8 cellular contexts compared by ENCODE assay signal in the genomic region with DNA sequence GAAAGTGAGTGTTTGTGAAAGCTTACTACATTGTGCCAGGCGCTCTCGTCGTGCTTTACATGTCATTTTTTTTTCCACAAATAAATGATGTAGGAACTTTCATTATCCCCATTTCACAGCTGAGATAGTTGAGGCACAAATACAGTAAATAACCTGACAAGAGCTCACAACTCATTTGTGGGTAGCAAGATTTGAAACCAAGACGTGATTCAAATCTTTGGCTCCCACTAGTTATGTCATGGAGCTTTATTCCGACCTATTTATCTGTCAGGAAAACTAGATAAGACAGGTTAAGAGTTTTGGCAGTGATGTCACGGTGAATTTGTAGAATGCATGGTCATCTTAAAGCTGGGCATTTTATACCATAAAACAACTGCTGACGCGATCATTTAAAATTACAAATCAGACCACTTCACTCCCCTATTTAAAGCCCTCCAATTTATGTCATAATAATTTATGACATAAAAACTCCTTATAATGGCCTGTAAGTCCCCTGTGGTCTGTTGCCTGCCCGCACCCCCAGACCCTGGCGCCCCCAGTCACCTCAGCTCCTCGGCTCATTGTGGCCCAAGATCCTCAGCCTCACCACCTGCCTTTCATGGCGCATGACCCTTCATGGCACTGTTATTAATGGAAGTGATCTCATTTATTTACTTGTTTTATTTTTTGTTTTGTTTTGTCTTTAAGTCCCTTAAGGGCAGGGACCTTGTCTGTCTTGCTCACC. TPM values are rescaled to one million over a fixed set of nuclear protein-coding genes. Genes with fewer than 3 reads are reported as not detected.
DNase-seq lines count a peak whose midpoint lies in the region; ATAC-seq, FAIRE-seq and TF ChIP-seq lines count a peak whose summit lies in the region.

No MANE protein-coding gene starts in this region.

- ATAC-seq in activated T-cell treated with anti-CD3 and anti-CD28 coated beads, Interleukin-2, amount 50 U/mL, for 4 hours: no peak
- no peak for ATAC-seq in HG03521 (IDR thresholded peaks at IDR 0.05; ENCODE audit: unreplicated experiment)

- H3K4me3 ChIP-seq in SJCRH30 (peak overlapping the region; percentile 93), foreskin fibroblast (ENCODE audit: low read depth in 1 of 2, low read length in 2 of 2) (peak overlapping the region; percentile 76 to 87), skeletal muscle tissue (ENCODE audit: low read length in 3 of 3) (peak overlapping the region; percentile 94 to 97 (median 96))

- TF ChIP-seq CTCF in foreskin fibroblast (IDR thresholded peaks at IDR 0.05; ENCODE audit: low read depth, low read length): no peak

- no peak for DNase-seq in activated T-cell treated with anti-CD3 and anti-CD28 coated beads, Interleukin-2, amount 50 U/mL, for 4 hours
- DNase-seq in activated T-cell treated with anti-CD3 and anti-CD28 coated beads, Interleukin-2, amount 50 U/mL, for 1 hour: no peak
- DNase-seq in SJCRH30 (no peak), foreskin fibroblast (no peak), H54 (ENCODE audit: insufficient read length, low spot score) (no peak)
- DNase-seq in activated CD4-positive, alpha-beta T cell treated with anti-CD3 and anti-CD28 coated beads, Interleukin-2, amount 50 U/mL, for 4 hours: no peak

- no peaks in the 10 kb centered on the region for H3K9me3 ChIP-seq in SJCRH30 (replicated peaks)
- H3K9me3 ChIP-seq in skeletal muscle tissue (ENCODE audit: control insufficient read depth in 3 of 3, low read length in 3 of 3): no peaks in the 10 kb centered on the region

- no peak for TF ChIP-seq POLR2A in H54 (IDR thresholded peaks at IDR 0.05; ENCODE audit: low read depth, low read length)

- H3K9me3 Mint-ChIP-seq in activated T-cell treated with anti-CD3 and anti-CD28 coated beads, Interleukin-2, amount 50 U/mL, for 4 hours: no peaks in the 10 kb centered on the region

- peaks cover 10% of the 10 kb centered on the region for H3K36me3 Mint-ChIP-seq in activated T-cell treated with anti-CD3 and anti-CD28 coated beads, Interleukin-2, amount 50 U/mL, for 4 hours (ENCODE audit: insufficient read depth)

- H3K27me3 Mint-ChIP-seq in activated T-cell treated with anti-CD3 and anti-CD28 coated beads, Interleukin-2, amount 50 U/mL, for 4 hours (ENCODE audit: low read depth): no peaks in the 10 kb centered on the region

- peaks cover 36% of the 10 kb centered on the region for H3K4me1 Mint-ChIP-seq in activated T-cell treated with anti-CD3 and anti-CD28 coated beads, Interleukin-2, amount 50 U/mL, for 4 hours (ENCODE audit: low read depth)

- peak overlapping the region; percentile 94 for H3K4me3 Mint-ChIP-seq in activated T-cell treated with anti-CD3 and anti-CD28 coated beads, Interleukin-2, amount 50 U/mL, for 4 hours

- FAIRE-seq in H54 (lab: Jason Lieb, UNC): no peak

- H3K27ac ChIP-seq in SJCRH30: peak overlapping the region; percentile 97
- H3K27ac ChIP-seq in skeletal muscle tissue (ENCODE audit: low read depth, low read length): peak overlapping the region; percentile 100

- peaks cover 5% of the 10 kb centered on the region; the same call in 1 of the 2 replicates for H3K4me1 ChIP-seq in SJCRH30
- H3K4me1 ChIP-seq in skeletal muscle tissue (ENCODE audit: control insufficient read depth in 3 of 3, insufficient read depth in 3 of 3, low read length in 3 of 3): peaks cover 21 to 37% (median 23%) of the 10 kb centered on the region in 3 donors

- H3K36me3 ChIP-seq in SJCRH30 (0 out of 2 replicates have a peak, but pooled peaks cover 6% of the 10 kb centered on the region), skeletal muscle tissue (ENCODE audit: control insufficient read depth in 3 of 3, insufficient read depth in 3 of 3, low read length in 3 of 3) (peaks cover 3 to 5% (median 5%) of the 10 kb centered on the region in 3 donors)

- H3K27me3 ChIP-seq in SJCRH30 (no peaks in the 10 kb centered on the region), skeletal muscle tissue (ENCODE audit: control insufficient read depth in 3 of 3, insufficient read depth in 3 of 3, low read length in 3 of 3) (no peaks in the 10 kb centered on the region)

- peak overlapping the region; percentile 99 to 100 (median 100) for H3K9ac ChIP-seq in skeletal muscle tissue (ENCODE audit: low read depth in 1 of 3, low read length in 3 of 3)

RNA-seq across cellular contexts. Expression of gene ZNF24, which starts 0.7 kb away (rescaled TPM):
- 10 to 100 TPM; 53.5 to 61.5 (median 59.6) TPM for total RNA-seq in activated T-cell treated with anti-CD3 and anti-CD28 coated beads, Interleukin-2, amount 50 U/mL, for 4 hours
- total RNA-seq in SJCRH30 (2014; rRNA removed; shearing (Covaris generic)): 34.8 and 38.9 TPM in 2 replicates
- total RNA-seq in skeletal muscle tissue: 27.1 TPM

RNA-seq across cellular contexts. Expression of gene ZNF396, which starts 32.2 kb away (rescaled TPM):
- total RNA-seq in activated T-cell treated with anti-CD3 and anti-CD28 coated beads, Interleukin-2, amount 50 U/mL, for 4 hours: under 1 TPM; 0.20 to 0.49 (median 0.29) TPM
- total RNA-seq in SJCRH30 (2014; rRNA removed; shearing (Covaris generic)): 0.06 and 0.10 TPM in 2 replicates
- 1.6 TPM for total RNA-seq in skeletal muscle tissue

RNA-seq across cellular contexts. Expression of gene ZSCAN30, which starts 54.9 kb away (rescaled TPM):
- 1 to 10 TPM; 5.0 to 8.5 (median 5.1) TPM for total RNA-seq in activated T-cell treated with anti-CD3 and anti-CD28 coated beads, Interleukin-2, amount 50 U/mL, for 4 hours
- 8.1 and 8.4 TPM in 2 replicates for total RNA-seq in SJCRH30 (2014; rRNA removed; shearing (Covaris generic))
- 8.9 TPM for total RNA-seq in skeletal muscle tissue
